ENCODE assay signal across 27 cellular contexts in genomic region chr22:46464296-46464695, GRCh38.
"Had no signal": no experiment of that assay in that cellular context is flagged by ENCODE, and none has a peak within 500 bp of the region (broad histone marks: within the 10 kb centered on the region; RNA-seq: fewer than 3 reads in every experiment).

No MANE protein-coding gene starts in this region.

- H3K9me3 Mint-ChIP-seq: activated CD4-positive, alpha-beta T cell treated with anti-CD3 and anti-CD28 coated beads, Interleukin-2, amount 10 ng/mL, durations not matched to agents 7 days and 5 days; activated naive CD4-positive, alpha-beta T cell treated with anti-CD3 and anti-CD28 coated beads for 36 hours; activated naive CD4-positive, alpha-beta T cell treated with anti-CD3 and anti-CD28 coated beads, Interleukin-2, amount 50 U/mL, for 72 hours; activated T-cell treated with anti-CD3 and anti-CD28 coated beads, Interleukin-2, amount 50 U/mL, for 24 hours; activated T-helper 1 cell treated with anti-CD3 and anti-CD28 coated beads, Interleukin-12 subunit alpha, Interleukin-12 subunit beta, Interleukin-2, Interleukin-4 antibody, amounts not matched to agents 30 ng/mL and 10 ng/mL and 1 ng/mL, durations not matched to agents 14 hours and 24 hours and 36 hours; central memory CD8-positive, alpha-beta T cell; T-helper 1 cell treated with Interleukin-12 subunit alpha and Interleukin-12 subunit beta and Interleukin-4 antibody, amounts not matched to agents 30 μg/mL and 1 μg/mL, for 36 hours; T-helper 2 cell treated with Interferon-gamma antibody and Interleukin-4, amounts not matched to agents 5 μg/mL and 100 μg/mL, for 36 hours had no signal

- H3K9me3 ChIP-seq: adrenal gland, body of pancreas, SJSA1, SK-N-SH had no signal

- DNase-seq: activated CD4-positive, alpha-beta T cell treated with anti-CD3 and anti-CD28 coated beads for 36 hours; activated CD4-positive, alpha-beta T cell treated with anti-CD3 and anti-CD28 coated beads, Interleukin-2, amount 10 ng/mL, durations not matched to agents 7 days and 5 days; activated CD4-positive, alpha-beta T cell treated with anti-CD3 and anti-CD28 coated beads, Interleukin-2, amount 50 U/mL, for 48 hours; activated CD8-positive, alpha-beta T cell treated with anti-CD3 and anti-CD28 coated beads, Interleukin-2, amount 10 ng/mL, durations not matched to agents 7 days and 5 days; activated gamma-delta T cell treated with Interleukin-2 at 50 U/mL for 16 hours; activated naive CD4-positive, alpha-beta T cell treated with anti-CD3 and anti-CD28 coated beads for 36 hours; activated T-cell treated with anti-CD3 and anti-CD28 coated beads, Interleukin-2, amount 50 U/mL, for 24 hours; adrenal gland; body of pancreas; MM.1S; MV-4-11; NCI-H1092; NCI-H1436 treated with DMSO at 0.1 percent for 48 hours; NCI-H1694 treated with DMSO at 0.1 percent for 48 hours; NCI-H2029; NCI-H345; NCI-H524 treated with DMSO at 0.1 percent for 48 hours; SHP77 treated with DMSO at 0.1 percent for 48 hours; SK-N-SH had no signal

- H3K36me3 ChIP-seq: adrenal gland, SJSA1 had no signal

- H3K4me1 ChIP-seq: adrenal gland, body of pancreas had no signal

- H3K27ac ChIP-seq: adrenal gland, body of pancreas, SJSA1 had no signal

- H3K4me3 ChIP-seq: adrenal gland, body of pancreas, SJSA1 had no signal

- H3K9ac ChIP-seq: SK-N-SH had no signal

- H3K4me1 Mint-ChIP-seq: activated CD4-positive, alpha-beta T cell treated with anti-CD3 and anti-CD28 coated beads, Interleukin-2, amount 10 ng/mL, durations not matched to agents 7 days and 5 days; central memory CD8-positive, alpha-beta T cell had no signal

- H3K4me3 Mint-ChIP-seq: activated CD4-positive, alpha-beta T cell treated with anti-CD3 and anti-CD28 coated beads for 36 hours; activated CD4-positive, alpha-beta T cell treated with anti-CD3 and anti-CD28 coated beads, Interleukin-2, amount 10 ng/mL, durations not matched to agents 7 days and 5 days; activated CD8-positive, alpha-beta T cell treated with anti-CD3 and anti-CD28 coated beads, Interleukin-2, amount 10 ng/mL, durations not matched to agents 7 days and 5 days; activated naive CD4-positive, alpha-beta T cell treated with anti-CD3 and anti-CD28 coated beads for 36 hours; activated T-cell treated with anti-CD3 and anti-CD28 coated beads, Interleukin-2, amount 50 U/mL, for 24 hours; activated T-helper 1 cell treated with anti-CD3 and anti-CD28 coated beads, Interleukin-12 subunit alpha, Interleukin-12 subunit beta, Interleukin-2, Interleukin-4 antibody, amounts not matched to agents 30 ng/mL and 10 ng/mL and 1 ng/mL, durations not matched to agents 14 hours and 24 hours and 36 hours; central memory CD8-positive, alpha-beta T cell; T-helper 1 cell treated with Interleukin-12 subunit alpha and Interleukin-12 subunit beta and Interleukin-4 antibody, amounts not matched to agents 30 μg/mL and 1 μg/mL, for 36 hours; T-helper 2 cell treated with Interferon-gamma antibody and Interleukin-4, amounts not matched to agents 5 μg/mL and 100 μg/mL, for 36 hours had no signal

- H3K27me3 ChIP-seq: adrenal gland, body of pancreas, SJSA1 had no signal

- H3K4me2 ChIP-seq: SK-N-SH had no signal

- ATAC-seq: activated CD4-positive, alpha-beta T cell treated with anti-CD3 and anti-CD28 coated beads for 36 hours; activated CD4-positive, CD25-positive, alpha-beta regulatory T cell treated with anti-CD3 and anti-CD28 coated beads, Interleukin-2, amount 50 U/mL, for 24 hours; activated CD8-positive, alpha-beta T cell treated with anti-CD3 and anti-CD28 coated beads, Interleukin-2, amount 10 ng/mL, durations not matched to agents 7 days and 5 days; activated naive CD4-positive, alpha-beta T cell treated with anti-CD3 and anti-CD28 coated beads, Interleukin-2, amount 50 U/mL, for 72 hours; body of pancreas; Panc1 had no signal

- H3K36me3 Mint-ChIP-seq: activated naive CD4-positive, alpha-beta T cell treated with anti-CD3 and anti-CD28 coated beads, Interleukin-2, amount 50 U/mL, for 72 hours had no signal

- H3K27me3 Mint-ChIP-seq: activated CD4-positive, alpha-beta T cell treated with anti-CD3 and anti-CD28 coated beads, Interleukin-2, amount 10 ng/mL, durations not matched to agents 7 days and 5 days had no signal
